Comparison of ENCODE assay signal across 18 cellular contexts in the genomic region with DNA sequence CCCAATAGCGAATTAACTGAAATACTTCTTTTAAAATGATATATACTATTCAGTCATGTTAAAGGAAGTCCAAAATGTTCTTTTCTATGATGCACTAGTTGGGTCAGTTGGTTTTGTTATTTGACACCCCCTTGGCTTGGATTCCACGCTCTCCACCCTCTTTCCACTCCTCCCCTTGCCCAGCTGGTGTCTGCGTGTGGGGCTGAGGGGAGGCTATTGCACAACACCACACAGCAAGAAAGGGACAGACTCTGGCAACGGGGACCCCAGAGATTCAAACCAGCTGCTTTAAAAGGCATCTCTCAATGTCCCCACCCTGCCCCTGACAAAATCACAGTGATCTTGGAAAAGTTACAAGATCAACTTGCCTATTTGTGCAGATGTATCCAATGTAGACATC.
A peak's percentile ranks its signal among the peaks of the same experiment; 100 is the strongest.
DNase-seq lines count a peak whose midpoint lies in the region; ATAC-seq and TF ChIP-seq lines count a peak whose summit lies in the region.
"Had no signal": no experiment of that assay in that cellular context is flagged by ENCODE, and none has a peak within 500 bp of the region (broad histone marks: within the 10 kb centered on the region; RNA-seq: fewer than 3 reads in every experiment).

No MANE protein-coding gene starts in this region.

- peaks cover 0 to 9% of the 10 kb centered on the region in 2 donors for H3K4me1 ChIP-seq in uterus
- peaks cover 0 to 8% (median 0%) of the 10 kb centered on the region in 3 donors for H3K4me1 ChIP-seq in esophagus squamous epithelium

- 48 to 81% methylated on average over 4 of the region's 4 CpGs for WGBS in esophagus squamous epithelium, 2 donors

- TF ChIP-seq POLR2A in uterus (IDR thresholded peaks at IDR 0.05), result no peak
- no peak for TF ChIP-seq POLR2A in esophagus squamous epithelium (IDR thresholded peaks at IDR 0.05)

- peak; percentile 95 for ATAC-seq in Right ventricle myocardium inferior
- ATAC-seq: activated CD8-positive, alpha-beta T cell treated with anti-CD3 and anti-CD28 coated beads for 36 hours had no signal

- H3K27ac ChIP-seq in uterus (no peak overlapping the region), esophagus squamous epithelium (no peak overlapping the region)
- H3K27ac ChIP-seq: KMS-11, PC-9 had no signal

- H3K9me3 ChIP-seq in uterus, result no peaks in the 10 kb centered on the region
- H3K9me3 ChIP-seq in esophagus squamous epithelium, result no peaks in the 10 kb centered on the region

- H3K27me3 ChIP-seq in uterus (no peaks in the 10 kb centered on the region), esophagus squamous epithelium (no peaks in the 10 kb centered on the region)

- peak; percentile 79 for DNase-seq in Right ventricle myocardium inferior (ENCODE audit: missing footprints)
- no peak for DNase-seq in cardiac septum (ENCODE audit: low spot score)
- peak; percentile 64 for DNase-seq in fibroblast of pulmonary artery (ENCODE audit: low read depth)
- peak; percentile 37 for DNase-seq in mucosa of gallbladder (ENCODE audit: low spot score)
- peak; percentile 27 to 49 for DNase-seq in uterus
- DNase-seq in NCI-H345 (lab: John Stamatoyannopoulos, UW), result no peak
- DNase-seq in OCI-M1 (lab: John Stamatoyannopoulos, UW), result no peak
- DNase-seq in esophagus squamous epithelium (lab: John Stamatoyannopoulos, UW), result no peak
- DNase-seq: activated CD8-positive, alpha-beta T cell treated with anti-CD3 and anti-CD28 coated beads for 36 hours; activated effector memory CD4-positive, alpha-beta T cell treated with anti-CD3 and anti-CD28 coated beads, Interleukin-2, amount 50 U/mL, for 16 hours; CD8-positive, alpha-beta memory T cell; effector CD8-positive, alpha-beta T cell; glutamatergic neuron; islet precursor cell; NCI-H1694 treated with DMSO at 0.1 percent for 48 hours; NCI-H510A treated with DMSO at 0.1 percent for 48 hours; PC-9 had no signal

- intact Hi-C loops in Right ventricle myocardium inferior (cut with DNase I), result no loop called here
- intact Hi-C loops in cardiac septum (cut with DNase I), result no loop called here
- intact Hi-C loops in uterus (cut with DNase I; ENCODE audit: low total_unique reads), result no loop called here
- intact Hi-C loops in esophagus squamous epithelium (cut with DNase I), result no loop called here

- H3K4me3 ChIP-seq in fibroblast of pulmonary artery (replicated peaks; ENCODE audit: low read depth, low read length) (no peak overlapping the region), uterus (no peak overlapping the region), esophagus squamous epithelium (no peak overlapping the region)
- H3K4me3 ChIP-seq: PC-9 had no signal

- H3K36me3 ChIP-seq in uterus (no peaks in the 10 kb centered on the region), esophagus squamous epithelium (no peaks in the 10 kb centered on the region)

- TF ChIP-seq CTCF in fibroblast of pulmonary artery (IDR thresholded peaks at IDR 0.05; ENCODE audit: low read length, missing control alignments), result no peak
- TF ChIP-seq CTCF in uterus (IDR thresholded peaks at IDR 0.05), result no peak
- no peak for TF ChIP-seq CTCF in esophagus squamous epithelium (IDR thresholded peaks at IDR 0.05)

Comparison
In these comparisons a context has a peak if more than half of its experiments do, and no peak if none do; other contexts are left out.
1. DNase-seq: peak in Right ventricle myocardium inferior (single experiment), fibroblast of pulmonary artery (single experiment), mucosa of gallbladder (single experiment) and uterus (2 of 2); none in cardiac septum (single experiment), NCI-H345 (single experiment), OCI-M1 (single experiment) and esophagus squamous epithelium (single experiment).